ENCODE assay signal across 9 cellular contexts in genomic region chr7:101362334-101363195, GRCh38. TPM values are rescaled to one million over a fixed set of nuclear protein-coding genes. Genes with fewer than 3 reads are reported as not detected.
A peak's percentile ranks its signal among the peaks of the same experiment; 100 is the strongest.
DNase-seq lines count a peak whose midpoint lies in the region; ATAC-seq lines count a peak whose summit lies in the region.
"Had no signal": no experiment of that assay in that cellular context is flagged by ENCODE, and none has a peak within 500 bp of the region (broad histone marks: within the 10 kb centered on the region; RNA-seq: fewer than 3 reads in every experiment).

Gene COL26A1 (plus strand): TSS chr7:101362875. CDS start chr7:101363033, 158 bp downstream.

- H3K27ac Mint-ChIP-seq in central memory CD8-positive, alpha-beta T cell (ENCODE audit: low read depth) = no peak within 1 kb of the TSS
- no peak within 1 kb of the TSS for H3K27ac Mint-ChIP-seq in stimulated activated naive B cell treated with anti-CD40 and anti-IgM and Interleukin-4, amounts not matched to agents 10 μg/mL and 1 μg/mL and 100 μg/mL, for 72 hours

- H3K9me3 Mint-ChIP-seq in central memory CD8-positive, alpha-beta T cell = no peaks in the 10 kb centered on the region
- no peaks in the 10 kb centered on the region for H3K9me3 Mint-ChIP-seq in stimulated activated naive B cell treated with anti-CD40 and anti-IgM and Interleukin-4, amounts not matched to agents 10 μg/mL and 1 μg/mL and 100 μg/mL, for 72 hours

- ATAC-seq in central memory CD8-positive, alpha-beta T cell (replicated peaks; ENCODE audit: extremely low read depth, poor library complexity, severe bottlenecking) = no peak
- ATAC-seq in stimulated activated naive B cell treated with anti-CD40 and anti-IgM and Interleukin-4, amounts not matched to agents 10 μg/mL and 1 μg/mL and 100 μg/mL, for 72 hours (replicated peaks) = peak in 1 of 2 donors; percentile 17
- no peak for ATAC-seq in GM21723 (IDR thresholded peaks at IDR 0.05; ENCODE audit: unreplicated experiment)
- no peak for ATAC-seq in GM19463 (IDR thresholded peaks at IDR 0.05; ENCODE audit: unreplicated experiment)
- no peak for ATAC-seq in HG03196 (IDR thresholded peaks at IDR 0.05; ENCODE audit: unreplicated experiment)

- no peaks in the 10 kb centered on the region for H3K4me1 Mint-ChIP-seq in central memory CD8-positive, alpha-beta T cell
- H3K4me1 Mint-ChIP-seq in stimulated activated naive B cell treated with anti-CD40 and anti-IgM and Interleukin-4, amounts not matched to agents 10 μg/mL and 1 μg/mL and 100 μg/mL, for 72 hours = peaks cover 5 to 21% of the 10 kb centered on the region in 2 donors

- peaks cover 43% of the 10 kb centered on the region for H3K27me3 Mint-ChIP-seq in central memory CD8-positive, alpha-beta T cell
- H3K27me3 Mint-ChIP-seq in stimulated activated naive B cell treated with anti-CD40 and anti-IgM and Interleukin-4, amounts not matched to agents 10 μg/mL and 1 μg/mL and 100 μg/mL, for 72 hours = peaks cover 18 to 24% of the 10 kb centered on the region in 2 donors

- H3K4me3 Mint-ChIP-seq in central memory CD8-positive, alpha-beta T cell = peak within 1 kb of the TSS; percentile 58
- peak within 1 kb of the TSS; percentile 61 to 78 for H3K4me3 Mint-ChIP-seq in stimulated activated naive B cell treated with anti-CD40 and anti-IgM and Interleukin-4, amounts not matched to agents 10 μg/mL and 1 μg/mL and 100 μg/mL, for 72 hours

- H3K36me3 Mint-ChIP-seq in central memory CD8-positive, alpha-beta T cell (ENCODE audit: insufficient read depth) = no peaks in the 10 kb centered on the region
- peaks cover 0 to 3% of the 10 kb centered on the region in 2 donors for H3K36me3 Mint-ChIP-seq in stimulated activated naive B cell treated with anti-CD40 and anti-IgM and Interleukin-4, amounts not matched to agents 10 μg/mL and 1 μg/mL and 100 μg/mL, for 72 hours

- in situ Hi-C loops in Caki2 (cut with HindIII; ENCODE audit: low pct_unique_long_range_greater_than_20kb, low sequenced_read_pairs) = no loop called here

- DNase-seq in Caki2 (ENCODE audit: low read depth) (peak; percentile 8), NCI-H1105 treated with DMSO at 0.1 percent for 48 hours (lab: John Stamatoyannopoulos, UW) (peak; percentile 25), left kidney (ENCODE audit: low read depth, low spot score) (peak; percentile 85)
- DNase-seq in central memory CD8-positive, alpha-beta T cell (ENCODE audit: low spot score in 2 of 2) = no peak
- DNase-seq in stimulated activated naive B cell treated with anti-CD40 and anti-IgM and Interleukin-4, amounts not matched to agents 10 μg/mL and 1 μg/mL and 100 μg/mL, for 72 hours = peak; percentile 15

RNA-seq across cellular contexts. Expression of gene COL26A1, which starts in this region (rescaled TPM):
- 1.1 and 1.7 TPM in 2 replicates for total RNA-seq in Caki2 (2014; rRNA removed; shearing (Covaris generic); ENCODE audit: low replicate concordance)
- total RNA-seq: glomerular endothelial cell had no signal

Comparison
In these comparisons a context has a peak if more than half of its experiments do, and no peak if none do; other contexts are left out.
1. DNase-seq: peak in Caki2 (single experiment), NCI-H1105 treated with DMSO at 0.1 percent for 48 hours (single experiment), left kidney (single experiment) and stimulated activated naive B cell treated with anti-CD40 and anti-IgM and Interleukin-4, amounts not matched to agents 10 μg/mL and 1 μg/mL and 100 μg/mL, for 72 hours (single experiment); none in central memory CD8-positive, alpha-beta T cell (0 of 2).